In genomic region chr2:131104487-131105155, GRCh38 we compare ENCODE assay signal across 8 cellular contexts. TPM values are rescaled to one million over a fixed set of nuclear protein-coding genes. Genes with fewer than 3 reads are reported as not detected.
DNase-seq lines count a peak whose midpoint lies in the region; ATAC-seq and TF ChIP-seq lines count a peak whose summit lies in the region.

No MANE protein-coding gene starts in this region.

- peak; percentile 57 to 76 (median 64) for DNase-seq in CD4-positive, CD25-positive, alpha-beta regulatory T cell
- DNase-seq in NCI-H524 treated with DMSO at 0.1 percent for 48 hours (lab: John Stamatoyannopoulos, UW) (peak; percentile 37), mucosa of descending colon (peak in 2 of 3 donors; percentile 65 to 86)
- peak; percentile 51 for DNase-seq in activated CD8-positive, alpha-beta T cell treated with anti-CD3 and anti-CD28 coated beads for 36 hours

- peaks cover 32 to 55% (median 44%) of the 10 kb centered on the region in 4 donors for H3K4me1 Mint-ChIP-seq in CD4-positive, CD25-positive, alpha-beta regulatory T cell
- peaks cover 42% of the 10 kb centered on the region for H3K4me1 Mint-ChIP-seq in activated CD8-positive, alpha-beta T cell treated with anti-CD3 and anti-CD28 coated beads for 36 hours (ENCODE audit: low read depth)
- H3K4me1 Mint-ChIP-seq in stimulated activated naive CD8-positive, alpha-beta T cell treated with anti-CD3 and anti-CD28 coated beads, Interleukin-15, Interleukin-2, amounts not matched to agents 100 ng/mL and 50 ng/mL, for 24 hours (ENCODE audit: low read depth), result peaks cover 51% of the 10 kb centered on the region

- peak overlapping the region; percentile 89 to 99 (median 97) for H3K27ac Mint-ChIP-seq in CD4-positive, CD25-positive, alpha-beta regulatory T cell
- H3K27ac Mint-ChIP-seq in activated CD8-positive, alpha-beta T cell treated with anti-CD3 and anti-CD28 coated beads for 36 hours, result peak overlapping the region; percentile 95
- H3K27ac Mint-ChIP-seq in stimulated activated naive CD8-positive, alpha-beta T cell treated with anti-CD3 and anti-CD28 coated beads, Interleukin-15, Interleukin-2, amounts not matched to agents 100 ng/mL and 50 ng/mL, for 24 hours, result peak overlapping the region; percentile 97

- TF ChIP-seq CTCF in activated CD8-positive, alpha-beta T cell treated with anti-CD3 and anti-CD28 coated beads for 36 hours (IDR thresholded peaks at IDR 0.05), result no peak
- TF ChIP-seq CTCF in mucosa of descending colon (IDR thresholded peaks at IDR 0.05), result no peak

- no peaks in the 10 kb centered on the region for H3K27me3 Mint-ChIP-seq in CD4-positive, CD25-positive, alpha-beta regulatory T cell
- H3K27me3 Mint-ChIP-seq in activated CD8-positive, alpha-beta T cell treated with anti-CD3 and anti-CD28 coated beads for 36 hours, result no peaks in the 10 kb centered on the region
- H3K27me3 Mint-ChIP-seq in stimulated activated naive CD8-positive, alpha-beta T cell treated with anti-CD3 and anti-CD28 coated beads, Interleukin-15, Interleukin-2, amounts not matched to agents 100 ng/mL and 50 ng/mL, for 24 hours, result no peaks in the 10 kb centered on the region

- peak overlapping the region; percentile 89 for H3K4me3 ChIP-seq in CD4-positive, CD25-positive, alpha-beta regulatory T cell (ENCODE audit: low read depth, low read length)
- H3K4me3 ChIP-seq in endocrine pancreas (ENCODE audit: control insufficient read depth, insufficient read depth, low read length) (peak overlapping the region; percentile 48), mucosa of descending colon (peak overlapping the region; percentile 94)

- peak overlapping the region; percentile 90 to 99 (median 96) for H3K4me3 Mint-ChIP-seq in CD4-positive, CD25-positive, alpha-beta regulatory T cell
- peak overlapping the region; percentile 88 for H3K4me3 Mint-ChIP-seq in activated CD8-positive, alpha-beta T cell treated with anti-CD3 and anti-CD28 coated beads for 36 hours
- peak overlapping the region; percentile 97 for H3K4me3 Mint-ChIP-seq in stimulated activated naive CD8-positive, alpha-beta T cell treated with anti-CD3 and anti-CD28 coated beads, Interleukin-15, Interleukin-2, amounts not matched to agents 100 ng/mL and 50 ng/mL, for 24 hours

- no peaks in the 10 kb centered on the region for H3K36me3 Mint-ChIP-seq in CD4-positive, CD25-positive, alpha-beta regulatory T cell
- H3K36me3 Mint-ChIP-seq in activated CD8-positive, alpha-beta T cell treated with anti-CD3 and anti-CD28 coated beads for 36 hours (ENCODE audit: low read depth), result peaks cover 19% of the 10 kb centered on the region
- H3K36me3 Mint-ChIP-seq in stimulated activated naive CD8-positive, alpha-beta T cell treated with anti-CD3 and anti-CD28 coated beads, Interleukin-15, Interleukin-2, amounts not matched to agents 100 ng/mL and 50 ng/mL, for 24 hours (ENCODE audit: low read depth), result peaks cover 21% of the 10 kb centered on the region

- no peaks in the 10 kb centered on the region for H3K36me3 ChIP-seq in CD4-positive, CD25-positive, alpha-beta regulatory T cell (ENCODE audit: control insufficient read depth, insufficient read depth, low read length)
- H3K36me3 ChIP-seq in endocrine pancreas (ENCODE audit: control insufficient read depth, insufficient read depth, low read length) (no peaks in the 10 kb centered on the region), mucosa of descending colon (ENCODE audit: low read depth) (peaks cover 6% of the 10 kb centered on the region)

- intact Hi-C loops in activated CD8-positive, alpha-beta T cell treated with anti-CD3 and anti-CD28 coated beads for 36 hours (cut with micrococcal nuclease), result no loop called here
- intact Hi-C loops in mucosa of descending colon (cut with DNase I, micrococcal nuclease), result no loop called here

- peaks cover 36% of the 10 kb centered on the region for H3K4me1 ChIP-seq in CD4-positive, CD25-positive, alpha-beta regulatory T cell (ENCODE audit: control insufficient read depth, insufficient read depth, low read length, poor library complexity, severe bottlenecking)
- peaks cover 5% of the 10 kb centered on the region for H3K4me1 ChIP-seq in endocrine pancreas (ENCODE audit: control insufficient read depth, insufficient read depth, low read length)
- peaks cover 19% of the 10 kb centered on the region for H3K4me1 ChIP-seq in mucosa of descending colon (ENCODE audit: low read depth)

- POLR2A ChIA-PET in activated CD8-positive, alpha-beta T cell treated with anti-CD3 and anti-CD28 coated beads for 36 hours (lab: Charles Lee), result interaction anchor here (1.6 to 3.6 kb wide), 4 partner anchors 12 to 64 kb away, joined by 4 to 53 read pairs (median 6); partner anchors contain the start of gene FAM168B

- H3K9me3 ChIP-seq in CD4-positive, CD25-positive, alpha-beta regulatory T cell (ENCODE audit: control insufficient read depth in 2 of 2, low read length in 2 of 2), result no peaks in the 10 kb centered on the region
- H3K9me3 ChIP-seq in endocrine pancreas (ENCODE audit: control insufficient read depth, low read length) (no peaks in the 10 kb centered on the region), mucosa of descending colon (no peaks in the 10 kb centered on the region)

- H3K27ac ChIP-seq in CD4-positive, CD25-positive, alpha-beta regulatory T cell (ENCODE audit: insufficient read depth, low read length, poor library complexity, severe bottlenecking), result peak overlapping the region; percentile 98

- no peaks in the 10 kb centered on the region for H3K9me3 Mint-ChIP-seq in CD4-positive, CD25-positive, alpha-beta regulatory T cell
- H3K9me3 Mint-ChIP-seq in activated CD8-positive, alpha-beta T cell treated with anti-CD3 and anti-CD28 coated beads for 36 hours, result no peaks in the 10 kb centered on the region
- no peaks in the 10 kb centered on the region for H3K9me3 Mint-ChIP-seq in stimulated activated naive CD8-positive, alpha-beta T cell treated with anti-CD3 and anti-CD28 coated beads, Interleukin-15, Interleukin-2, amounts not matched to agents 100 ng/mL and 50 ng/mL, for 24 hours

- no peaks in the 10 kb centered on the region for H3K27me3 ChIP-seq in CD4-positive, CD25-positive, alpha-beta regulatory T cell (ENCODE audit: control insufficient read depth, insufficient read depth, low read length)
- no peaks in the 10 kb centered on the region for H3K27me3 ChIP-seq in endocrine pancreas (ENCODE audit: control insufficient read depth, insufficient read depth, low read length)

- CTCF ChIA-PET in activated CD8-positive, alpha-beta T cell treated with anti-CD3 and anti-CD28 coated beads for 36 hours (lab: Charles Lee), result interaction anchor here (1.0 to 1.4 kb wide), 2 partner anchors 12 to 49 kb away, joined by 4 to 6 read pairs; no protein-coding TSS in a partner anchor

- ATAC-seq in CD4-positive, CD25-positive, alpha-beta regulatory T cell (ENCODE audit: low read depth in 2 of 2), result peak; percentile 64 to 69
- ATAC-seq in GM19324 (IDR thresholded peaks at IDR 0.05; ENCODE audit: low FRiP score, unreplicated experiment), result peak; percentile 68
- peak; percentile 80 for ATAC-seq in HG03354 (IDR thresholded peaks at IDR 0.05; ENCODE audit: poor library complexity, severe bottlenecking, unreplicated experiment)
- peak; percentile 70 for ATAC-seq in activated CD8-positive, alpha-beta T cell treated with anti-CD3 and anti-CD28 coated beads for 36 hours
- peak; percentile 75 for ATAC-seq in mucosa of descending colon

- H3K9ac ChIP-seq in endocrine pancreas (ENCODE audit: control insufficient read depth, insufficient read depth, low read length), result peak overlapping the region; percentile 63

RNA-seq across cellular contexts. Expression of gene PLEKHB2, which starts 0.5 kb away (rescaled TPM):
- 85.5 TPM for total RNA-seq in CD4-positive, CD25-positive, alpha-beta regulatory T cell
- 10 to 100 TPM; 64.3 to 75.2 (median 71.5) TPM for polyA plus RNA-seq in CD4-positive, CD25-positive, alpha-beta regulatory T cell
- 10 to 100 TPM; 47.3 to 49.4 TPM for total RNA-seq in activated CD8-positive, alpha-beta T cell treated with anti-CD3 and anti-CD28 coated beads for 36 hours
- total RNA-seq in mucosa of descending colon, result 100 to 1,000 TPM in 2 of 3 donors, 10 to 100 TPM in 1; 73.8 to 129 (median 124) TPM

RNA-seq across cellular contexts. Expression of gene FAM168B, which starts 11.4 kb away (rescaled TPM):
- 72.1 TPM for total RNA-seq in CD4-positive, CD25-positive, alpha-beta regulatory T cell
- polyA plus RNA-seq in CD4-positive, CD25-positive, alpha-beta regulatory T cell, result 10 to 100 TPM; 33.6 to 45.5 (median 39.5) TPM
- 10 to 100 TPM; 62.8 to 66.6 TPM for total RNA-seq in activated CD8-positive, alpha-beta T cell treated with anti-CD3 and anti-CD28 coated beads for 36 hours
- total RNA-seq in mucosa of descending colon, result 100 to 1,000 TPM in 1 of 3 donors, 10 to 100 TPM in 2; 79.1 to 131 (median 86.1) TPM

Comparison
In these comparisons a context has a peak if more than half of its experiments do, and no peak if none do; other contexts are left out.
1. Peak in every context shown above with its lines: DNase-seq, ATAC-seq, H3K4me3 ChIP-seq and H3K27ac ChIP-seq.